ENCODE assay signal across 15 cellular contexts in genomic region chr14:74587363-74587707, GRCh38. TPM values are rescaled to one million over a fixed set of nuclear protein-coding genes. Genes with fewer than 3 reads are reported as not detected.
A peak's percentile ranks its signal among the peaks of the same experiment; 100 is the strongest.
DNase-seq lines count a peak whose midpoint lies in the region; TF ChIP-seq lines count a peak whose summit lies in the region.
"Had no signal": no experiment of that assay in that cellular context is flagged by ENCODE, and none has a peak within 500 bp of the region (broad histone marks: within the 10 kb centered on the region; RNA-seq: fewer than 3 reads in every experiment).

No MANE protein-coding gene starts in this region.

- H3K9ac ChIP-seq in mammary epithelial cell (ENCODE audit: insufficient read depth, low read length) (no peak overlapping the region), neuronal stem cell (ENCODE audit: low read depth, low read length, poor library complexity) (no peak overlapping the region)
- H3K9ac ChIP-seq: BLaER1, GM23248 had no signal

- H3K9me3 Mint-ChIP-seq in MCF 10A (ENCODE audit: unreplicated experiment) = no peaks in the 10 kb centered on the region
- peaks cover 2% of the 10 kb centered on the region for H3K9me3 Mint-ChIP-seq in glutamatergic neuron (ENCODE audit: unreplicated experiment)

- H2BK15ac ChIP-seq in neuronal stem cell (ENCODE audit: low read length) = peak overlapping the region; percentile 26

- H3K4me3 ChIP-seq in mammary epithelial cell (replicated peaks in 1 of 3; ENCODE audit: insufficient read depth in 1 of 3, low read depth in 2 of 3, low read length in 3 of 3) = no peak overlapping the region
- H3K4me3 ChIP-seq in WERI-Rb-1 (ENCODE audit: low read depth, low read length) = no peak overlapping the region
- no peak overlapping the region for H3K4me3 ChIP-seq in neuronal stem cell (ENCODE audit: low read length in 2 of 2)
- H3K4me3 ChIP-seq: BLaER1, GM12878, GM23248 had no signal

- intact Hi-C loops in MCF 10A (cut with micrococcal nuclease) = no loop called here
- intact Hi-C loops in mammary epithelial cell (cut with micrococcal nuclease) = no loop called here

- 84% methylated on average over 8 of the region's 10 CpGs for WGBS in mammary epithelial cell (ENCODE audit: low coverage, missing lambda C conversion rate)
- WGBS in neuronal stem cell (ENCODE audit: extremely low coverage in 2 of 2, insufficient read length in 2 of 2, insufficient replicate concordance in 1 of 2), 2 donors = no CpG with 5 or more reads among the region's 10 CpGs

- POLR2A ChIA-PET in MCF 10A (lab: Yijun Ruan, JAX) = interaction anchor here (1.3 to 1.5 kb wide), 2 partner anchors 15 to 21 kb away, joined by 3 to 6 read pairs; no protein-coding TSS in a partner anchor

- BruUV-seq in MCF 10A (replicated peaks; lab: Mats Ljungman, UMichigan) (no TSS peak), mammary epithelial cell (replicated peaks; lab: Mats Ljungman, UMichigan) (no TSS peak)

- no peak overlapping the region for H2BK12ac ChIP-seq in neuronal stem cell (ENCODE audit: low read length)

- H3K4me2 ChIP-seq in mammary epithelial cell (ENCODE audit: insufficient read depth, low read depth, low read length) (no peak overlapping the region), neuronal stem cell (ENCODE audit: insufficient read depth, low read length, poor library complexity, severe bottlenecking) (no peak overlapping the region)
- H3K4me2 ChIP-seq: BLaER1 had no signal

- no peaks in the 10 kb centered on the region for H4K20me1 ChIP-seq in mammary epithelial cell (ENCODE audit: insufficient read depth, low read length)
- H4K20me1 ChIP-seq: BLaER1 had no signal

- H3K36me3 ChIP-seq in mammary epithelial cell (ENCODE audit: insufficient read depth, low read length) (peaks cover 3% of the 10 kb centered on the region), WERI-Rb-1 (no peaks in the 10 kb centered on the region), neuronal stem cell (replicated peaks in 1 of 2; ENCODE audit: control insufficient read depth in 2 of 2, insufficient read depth in 2 of 2, low read length in 2 of 2) (no peaks in the 10 kb centered on the region)
- H3K36me3 ChIP-seq: BLaER1 had no signal

- H3K14ac ChIP-seq in neuronal stem cell (ENCODE audit: low read length) = no peak overlapping the region

- H2BK120ac ChIP-seq in neuronal stem cell (ENCODE audit: low read depth, low read length) = no peak overlapping the region

- dilution Hi-C loops in mammary epithelial cell (cut with HindIII; ENCODE audit: low sequenced_read_pairs) = no loop called here

- peak overlapping the region; percentile 65 for H3K27ac Mint-ChIP-seq in MCF 10A (ENCODE audit: low read depth, unreplicated experiment)
- peak overlapping the region; percentile 55 for H3K27ac Mint-ChIP-seq in glutamatergic neuron (ENCODE audit: unreplicated experiment)

- CTCF ChIA-PET in MCF 10A (lab: Yijun Ruan, JAX) (no interaction called here), mammary epithelial cell (lab: Charles Lee; ENCODE audit: low non-redundant PET) (no interaction called here)

- peaks cover 79% of the 10 kb centered on the region for H3K79me2 ChIP-seq in mammary epithelial cell (ENCODE audit: insufficient read depth, low read length)

- H4K8ac ChIP-seq in neuronal stem cell (ENCODE audit: low read depth, low read length) = no peak overlapping the region

- H3K4me3 Mint-ChIP-seq in MCF 10A (ENCODE audit: unreplicated experiment) = no peak overlapping the region
- H3K4me3 Mint-ChIP-seq in glutamatergic neuron (ENCODE audit: unreplicated experiment) = no peak overlapping the region

- no peak overlapping the region for H4K91ac ChIP-seq in neuronal stem cell (ENCODE audit: low read depth, low read length, poor library complexity)

- no peak overlapping the region for H3K4ac ChIP-seq in neuronal stem cell (ENCODE audit: low read length)

- H3K9me3 ChIP-seq in mammary epithelial cell (replicated peaks; ENCODE audit: insufficient read depth, low read length) = no peaks in the 10 kb centered on the region
- H3K9me3 ChIP-seq in WERI-Rb-1 (ENCODE audit: severe bottlenecking) = no peaks in the 10 kb centered on the region
- H3K9me3 ChIP-seq in neuronal stem cell (replicated peaks in 1 of 2; ENCODE audit: control insufficient read depth in 2 of 2, insufficient read depth in 1 of 2, low read depth in 1 of 2, low read length in 2 of 2) = no peaks in the 10 kb centered on the region
- H3K9me3 ChIP-seq: BLaER1 had no signal

- H2AFZ ChIP-seq in mammary epithelial cell (ENCODE audit: low read depth, low read length) (no peak overlapping the region), neuronal stem cell (ENCODE audit: low read length) (peak overlapping the region; percentile 9)
- H2AFZ ChIP-seq: GM23248 had no signal

- no peaks in the 10 kb centered on the region for H3K27me3 ChIP-seq in mammary epithelial cell (ENCODE audit: insufficient read depth, low read length)
- H3K27me3 ChIP-seq in WERI-Rb-1 (ENCODE audit: insufficient read depth, low read depth, severe bottlenecking) = no peaks in the 10 kb centered on the region
- H3K27me3 ChIP-seq in neuronal stem cell (ENCODE audit: control insufficient read depth in 3 of 3, insufficient read depth in 3 of 3, low read depth in 1 of 3, low read length in 3 of 3) = peaks cover 0 to 28% (median 0%) of the 10 kb centered on the region in 3 experiments
- H3K27me3 ChIP-seq: BLaER1 had no signal

- no peak overlapping the region for H3K27ac ChIP-seq in mammary epithelial cell (ENCODE audit: insufficient read depth, low read depth, low read length)
- peak overlapping the region; percentile 66 for H3K27ac ChIP-seq in WERI-Rb-1
- no peak overlapping the region for H3K27ac ChIP-seq in neuronal stem cell (replicated peaks; ENCODE audit: low read length)
- H3K27ac ChIP-seq: 22Rv1, BLaER1, GM23248 had no signal

- H3K36me3 Mint-ChIP-seq in MCF 10A (ENCODE audit: insufficient read depth, unreplicated experiment) (no peaks in the 10 kb centered on the region), glutamatergic neuron (ENCODE audit: unreplicated experiment) (peaks cover 4% of the 10 kb centered on the region)

- H3K4me1 Mint-ChIP-seq in MCF 10A (ENCODE audit: insufficient read depth, unreplicated experiment) (peaks cover 27% of the 10 kb centered on the region), glutamatergic neuron (ENCODE audit: low read depth, unreplicated experiment) (peaks cover 8% of the 10 kb centered on the region)

- H3K23ac ChIP-seq in neuronal stem cell (ENCODE audit: low read depth, low read length, poor library complexity) = no peak overlapping the region

- no peak for TF ChIP-seq CTCF in MCF 10A (IDR thresholded peaks at IDR 0.05; ENCODE audit: unreplicated experiment)
- TF ChIP-seq CTCF in mammary epithelial cell (conservative IDR thresholded peaks at IDR 0.05 in 1 of 2, IDR thresholded peaks at IDR 0.05 in 1 of 2; ENCODE audit: extremely low read depth in 1 of 2, insufficient read depth in 1 of 2, low read depth in 1 of 2, low read length in 2 of 2) = no peak
- no peak for TF ChIP-seq CTCF in WERI-Rb-1 (IDR thresholded peaks at IDR 0.05; ENCODE audit: low read depth, low read length)
- no peak for TF ChIP-seq CTCF in glutamatergic neuron (IDR thresholded peaks at IDR 0.05; ENCODE audit: partially characterized antibody, unreplicated experiment)

- in situ Hi-C loops in mammary epithelial cell (cut with MboI; ENCODE audit: low sequenced_read_pairs in 2 of 2) = no loop called here

- no peak for DNase-seq in MCF 10A (ENCODE audit: unreplicated experiment)
- no peak for DNase-seq in mammary epithelial cell
- DNase-seq in WERI-Rb-1 = no peak
- DNase-seq in glutamatergic neuron = no peak
- DNase-seq in neuronal stem cell (ENCODE audit: low spot score) = no peak
- no peak for DNase-seq in NCI-H1694 (lab: John Stamatoyannopoulos, UW)
- DNase-seq in NCI-H128 (lab: John Stamatoyannopoulos, UW; ENCODE audit: unreplicated experiment) = no peak
- DNase-seq in NCI-H2081 treated with DMSO at 0.1 percent for 48 hours (lab: John Stamatoyannopoulos, UW) = no peak
- DNase-seq: AML-193, DMS 273 treated with DMSO at 0.1 percent for 48 hours, DMS79, GM23248 had no signal

- H3K27me3 Mint-ChIP-seq in MCF 10A (ENCODE audit: insufficient read depth, unreplicated experiment) (no peaks in the 10 kb centered on the region), glutamatergic neuron (ENCODE audit: unreplicated experiment) (peaks cover 5% of the 10 kb centered on the region)

- no peaks in the 10 kb centered on the region for H3K79me1 ChIP-seq in neuronal stem cell (ENCODE audit: low read depth, low read length)

- H2AK5ac ChIP-seq in neuronal stem cell (ENCODE audit: low read depth, low read length) = peak overlapping the region; percentile 51

- H3K4me1 ChIP-seq in mammary epithelial cell (ENCODE audit: insufficient read depth, low read length) (peaks cover 58% of the 10 kb centered on the region), neuronal stem cell (ENCODE audit: control insufficient read depth in 2 of 2, insufficient read depth in 1 of 2, low read depth in 1 of 2, low read length in 2 of 2) (no peaks in the 10 kb centered on the region)
- H3K4me1 ChIP-seq: BLaER1 had no signal

- H2BK5ac ChIP-seq in neuronal stem cell (ENCODE audit: low read length) = no peak overlapping the region

- peak overlapping the region; percentile 45 for H3K18ac ChIP-seq in neuronal stem cell (ENCODE audit: low read length)

RNA-seq across cellular contexts. Expression of gene LTBP2, which starts 24.7 kb away (rescaled TPM):
- total RNA-seq in MCF 10A (2022) = 9.1 and 16.8 TPM in 2 replicates
- 100 to 1,000 TPM; 104 to 322 TPM for total RNA-seq in mammary epithelial cell
- polyA plus RNA-seq in mammary epithelial cell = 56.3 TPM
- 131 TPM for polyA minus RNA-seq in mammary epithelial cell
- total RNA-seq in glutamatergic neuron (ENCODE audit: unreplicated experiment) = 1.2 TPM
- polyA plus RNA-seq in neuronal stem cell (2013, experiment 1 of 2) = 1.4 TPM
- 1.3 TPM for polyA plus RNA-seq in neuronal stem cell (2013, experiment 2 of 2)
